In the genomic region with DNA sequence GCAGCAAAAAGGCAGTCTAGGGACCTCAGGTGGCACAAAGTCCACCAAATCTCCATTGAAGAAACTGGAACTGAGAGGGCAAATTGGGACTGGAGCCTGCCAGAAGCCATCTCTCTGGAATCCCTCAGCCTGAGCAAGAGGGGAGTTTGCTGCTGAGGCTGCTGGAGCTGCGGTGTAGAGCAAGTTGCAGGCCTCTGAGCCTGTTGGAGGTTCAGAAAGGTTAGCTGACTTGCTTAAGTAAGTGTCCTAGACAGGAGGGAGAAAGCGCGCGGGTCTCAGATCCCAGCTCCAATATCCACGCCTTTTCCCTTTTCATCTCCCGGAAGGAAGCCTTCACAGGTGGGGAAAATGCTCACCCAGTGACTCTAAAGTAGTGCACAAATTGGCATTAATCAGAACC, we compare ENCODE assay signal across 9 cellular contexts. TPM values are rescaled to one million over a fixed set of nuclear protein-coding genes. Genes with fewer than 3 reads are reported as not detected.
DNase-seq lines count a peak whose midpoint lies in the region; ATAC-seq and TF ChIP-seq lines count a peak whose summit lies in the region.
"Had no signal": no experiment of that assay in that cellular context is flagged by ENCODE, and none has a peak within 500 bp of the region (broad histone marks: within the 10 kb centered on the region; RNA-seq: fewer than 3 reads in every experiment).

No MANE protein-coding gene starts in this region.

- CTCF ChIA-PET in MCF 10A (lab: Yijun Ruan, JAX) = interaction anchor here (0.6 to 4.0 kb wide), 20 partner anchors 10 to 1180 kb away, joined by 3 to 24 read pairs (median 3); no protein-coding TSS in a partner anchor

- 38% methylated on average over 6 of the region's 6 CpGs for WGBS in suprapubic skin

- DNase-seq in activated T-cell treated with anti-CD3 and anti-CD28 coated beads, Interleukin-2, amount 50 U/mL, for 24 hours = no peak
- no peak for DNase-seq in activated T-cell treated with anti-CD3 and anti-CD28 coated beads, Interleukin-2, amount 50 U/mL, for 1 hour
- DNase-seq in MCF 10A (ENCODE audit: unreplicated experiment) = no peak
- no peak for DNase-seq in memory B cell (ENCODE audit: low spot score in 2 of 2)
- DNase-seq in suprapubic skin (ENCODE audit: low spot score in 2 of 2) = no peak
- DNase-seq in AG08396 (ENCODE audit: low spot score) = no peak
- no peak for DNase-seq in Ammon's horn (ENCODE audit: low spot score)
- DNase-seq in NCI-H146 (lab: John Stamatoyannopoulos, UW) = no peak
- DNase-seq: NCI-H1694 had no signal

- no peaks in the 10 kb centered on the region for H3K27me3 Mint-ChIP-seq in activated T-cell treated with anti-CD3 and anti-CD28 coated beads, Interleukin-2, amount 50 U/mL, for 24 hours
- H3K27me3 Mint-ChIP-seq in MCF 10A (ENCODE audit: insufficient read depth, unreplicated experiment) (no peaks in the 10 kb centered on the region), memory B cell (no peaks in the 10 kb centered on the region)

- intact Hi-C loops in MCF 10A (cut with micrococcal nuclease) = no loop called here

- H3K27ac ChIP-seq in suprapubic skin = peak overlapping the region; percentile 93

- no TSS peak for BruUV-seq in MCF 10A (replicated peaks; lab: Mats Ljungman, UMichigan)

- no peak overlapping the region for H3K27ac Mint-ChIP-seq in activated T-cell treated with anti-CD3 and anti-CD28 coated beads, Interleukin-2, amount 50 U/mL, for 24 hours
- peak overlapping the region; percentile 88 for H3K27ac Mint-ChIP-seq in MCF 10A (ENCODE audit: low read depth, unreplicated experiment)
- peak overlapping the region; percentile 64 for H3K27ac Mint-ChIP-seq in memory B cell

- no peak for TF ChIP-seq CTCF in MCF 10A (IDR thresholded peaks at IDR 0.05; ENCODE audit: unreplicated experiment)
- no peak for TF ChIP-seq CTCF in suprapubic skin (IDR thresholded peaks at IDR 0.05)

- no peaks in the 10 kb centered on the region for H3K9me3 Mint-ChIP-seq in activated T-cell treated with anti-CD3 and anti-CD28 coated beads, Interleukin-2, amount 50 U/mL, for 24 hours
- H3K9me3 Mint-ChIP-seq in MCF 10A (ENCODE audit: unreplicated experiment) (no peaks in the 10 kb centered on the region), memory B cell (peaks cover 5% of the 10 kb centered on the region)

- H3K4me1 Mint-ChIP-seq in activated T-cell treated with anti-CD3 and anti-CD28 coated beads, Interleukin-2, amount 50 U/mL, for 24 hours (ENCODE audit: low read depth) = peaks cover 48% of the 10 kb centered on the region
- peaks cover 36% of the 10 kb centered on the region for H3K4me1 Mint-ChIP-seq in MCF 10A (ENCODE audit: insufficient read depth, unreplicated experiment)
- H3K4me1 Mint-ChIP-seq in memory B cell = peaks cover 27% of the 10 kb centered on the region

- peaks cover 3% of the 10 kb centered on the region for H3K36me3 Mint-ChIP-seq in activated T-cell treated with anti-CD3 and anti-CD28 coated beads, Interleukin-2, amount 50 U/mL, for 24 hours (ENCODE audit: low read depth)
- H3K36me3 Mint-ChIP-seq in MCF 10A (ENCODE audit: insufficient read depth, unreplicated experiment) = no peaks in the 10 kb centered on the region
- H3K36me3 Mint-ChIP-seq in memory B cell = no peaks in the 10 kb centered on the region

- POLR2A ChIA-PET in MCF 10A (lab: Yijun Ruan, JAX) = interaction anchor here (0.6 to 3.4 kb wide), 9 partner anchors 9 to 875 kb away, joined by 3 to 20 read pairs (median 4); a partner anchor contains a TSS

- TF ChIP-seq EP300 in suprapubic skin (IDR thresholded peaks at IDR 0.05) = no peak

- H3K4me3 Mint-ChIP-seq in activated T-cell treated with anti-CD3 and anti-CD28 coated beads, Interleukin-2, amount 50 U/mL, for 24 hours = peak overlapping the region; percentile 80
- peak overlapping the region; percentile 91 for H3K4me3 Mint-ChIP-seq in MCF 10A (ENCODE audit: unreplicated experiment)
- H3K4me3 Mint-ChIP-seq in memory B cell = peak overlapping the region; percentile 91

- TF ChIP-seq POLR2A in suprapubic skin (IDR thresholded peaks at IDR 0.05) = no peak

- ATAC-seq in memory B cell (ENCODE audit: low read depth) = no peak

- no peaks in the 10 kb centered on the region for H3K9me3 ChIP-seq in suprapubic skin

- peak overlapping the region; percentile 72 for H3K4me3 ChIP-seq in suprapubic skin

- H3K4me1 ChIP-seq in suprapubic skin = peaks cover 45% of the 10 kb centered on the region

- H3K36me3 ChIP-seq in suprapubic skin = no peaks in the 10 kb centered on the region

- H3K27me3 ChIP-seq in suprapubic skin = no peaks in the 10 kb centered on the region

RNA-seq across cellular contexts. Expression of a gene that starts 1.4 kb away (rescaled TPM):
- total RNA-seq in MCF 10A (2022) (27.6 and 29.4 TPM in 2 replicates), suprapubic skin (10 to 100 TPM; 11.3 to 19.8 (median 14.7) TPM)
